Comparison of ENCODE assay signal across 13 cellular contexts in the genomic region with DNA sequence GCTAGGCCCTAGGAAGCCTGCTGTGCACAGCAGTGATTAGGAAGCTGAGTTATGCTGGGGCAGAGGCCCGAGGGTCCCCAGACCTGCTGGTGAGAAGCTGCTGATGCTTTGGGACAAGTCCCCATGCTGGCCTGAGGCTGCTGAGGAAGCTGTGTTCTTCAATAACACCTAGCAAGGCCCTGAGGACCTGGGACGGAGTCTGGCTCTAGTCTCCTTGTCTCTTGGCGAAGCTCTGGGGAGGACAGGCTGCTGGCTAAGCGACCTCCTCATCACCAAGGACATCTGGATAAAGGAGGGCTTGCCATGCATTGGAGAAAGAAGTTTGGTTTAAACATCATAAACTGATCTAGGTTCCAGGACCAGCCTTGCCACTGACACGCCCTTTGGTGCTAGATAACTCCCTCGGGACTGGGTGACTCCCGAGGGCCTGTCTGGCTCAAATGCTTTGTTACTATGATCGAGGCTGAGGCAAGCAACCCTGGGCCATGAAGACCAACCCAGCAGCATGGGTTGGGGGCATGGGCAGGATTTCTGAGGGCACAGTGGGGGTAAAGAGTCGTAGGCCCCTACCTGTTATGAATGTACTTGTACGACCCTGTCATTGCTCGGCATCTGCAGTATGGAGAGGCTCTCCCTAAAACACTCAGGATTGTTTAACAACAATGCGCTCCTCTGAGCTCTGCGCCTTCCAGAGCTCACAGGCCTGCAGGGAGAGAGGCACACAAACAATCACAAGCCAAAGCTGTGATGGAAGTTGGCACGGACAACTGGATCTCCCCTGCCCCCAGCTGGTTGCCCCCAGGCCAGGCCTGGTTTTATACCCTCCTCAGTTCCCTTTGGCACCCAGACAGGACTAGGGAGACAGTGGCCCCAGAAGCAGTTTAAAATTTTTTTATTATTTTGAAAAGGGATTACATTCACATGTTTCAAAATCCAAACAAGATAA.
DNase-seq lines count a peak whose midpoint lies in the region; ATAC-seq and TF ChIP-seq lines count a peak whose summit lies in the region.
"Had no signal": no experiment of that assay in that cellular context is flagged by ENCODE, and none has a peak within 500 bp of the region (broad histone marks: within the 10 kb centered on the region; RNA-seq: fewer than 3 reads in every experiment).

No MANE protein-coding gene starts in this region.

- H3K27me3 ChIP-seq in IMR-90 (ENCODE audit: control insufficient read depth, insufficient read depth, low read length) (peaks cover 29% of the 10 kb centered on the region), trophoblast cell (ENCODE audit: insufficient read depth, low read length) (no peaks in the 10 kb centered on the region)

- H3K9ac ChIP-seq in IMR-90 (ENCODE audit: low read depth, low read length): no peak overlapping the region
- H3K9ac ChIP-seq in SK-N-MC (ENCODE audit: insufficient read length): peak overlapping the region; percentile 38
- no peak overlapping the region for H3K9ac ChIP-seq in trophoblast cell (ENCODE audit: low read length)

- no peak overlapping the region for H4K8ac ChIP-seq in IMR-90 (ENCODE audit: low read depth in 2 of 2, low read length in 2 of 2)
- H4K8ac ChIP-seq in trophoblast cell (ENCODE audit: low read depth, low read length): no peak overlapping the region

- TF ChIP-seq POLR2A in IMR-90 (IDR thresholded peaks at IDR 0.05; ENCODE audit: low read depth, low read length): no peak

- H2AK9ac ChIP-seq in IMR-90 (replicated peaks; ENCODE audit: low read depth, low read length, poor library complexity): no peak overlapping the region

- ATAC-seq in IMR-90 (ENCODE audit: low read depth) (peak; percentile 10), GM19035 (IDR thresholded peaks at IDR 0.05; ENCODE audit: unreplicated experiment) (no peak), GM21529 (IDR thresholded peaks at IDR 0.05; ENCODE audit: unreplicated experiment) (no peak)

- H3K4me3 ChIP-seq in IMR-90 (ENCODE audit: insufficient read depth, low read depth, low read length): no peak overlapping the region
- no peak overlapping the region for H3K4me3 ChIP-seq in SK-N-MC
- H3K4me3 ChIP-seq in trophoblast cell (ENCODE audit: low read depth, low read length): no peak overlapping the region

- dilution Hi-C loops in IMR-90 (cut with HindIII; ENCODE audit: low sequenced_read_pairs, unreplicated experiment): no loop called here

- H2BK5ac ChIP-seq in IMR-90 (ENCODE audit: low read depth, low read length, poor library complexity, severe bottlenecking) (no peak overlapping the region), trophoblast cell (ENCODE audit: low read depth, low read length, poor library complexity) (no peak overlapping the region)

- no peak overlapping the region for H2AFZ ChIP-seq in IMR-90 (replicated peaks; ENCODE audit: low read length, poor library complexity)
- no peak overlapping the region for H2AFZ ChIP-seq in trophoblast cell (ENCODE audit: insufficient read depth, low read length, poor library complexity)

- H2BK120ac ChIP-seq in IMR-90 (ENCODE audit: low read depth, low read length): no peak overlapping the region
- H2BK120ac ChIP-seq in trophoblast cell (ENCODE audit: insufficient read depth, low read length, poor library complexity): peak overlapping the region; percentile 19

- H4K20me1 ChIP-seq in IMR-90 (ENCODE audit: insufficient read depth, low read length): no peaks in the 10 kb centered on the region

- H3K4me1 ChIP-seq in IMR-90 (ENCODE audit: control insufficient read depth, insufficient read depth, low read length) (peaks cover 6% of the 10 kb centered on the region; the same call in 1 of the 2 replicates), trophoblast cell (ENCODE audit: control insufficient read depth in 1 of 2, insufficient read depth in 2 of 2, low read length in 2 of 2) (peaks cover 15 to 16% of the 10 kb centered on the region in 2 experiments)
- H3K4me1 ChIP-seq: foreskin keratinocyte had no signal

- H2BK20ac ChIP-seq in IMR-90 (ENCODE audit: low read depth, low read length): no peak overlapping the region

- no peaks in the 10 kb centered on the region for H3K79me2 ChIP-seq in trophoblast cell (ENCODE audit: control insufficient read depth, insufficient read depth, low read length, poor library complexity)

- no peak overlapping the region for H4K12ac ChIP-seq in trophoblast cell (ENCODE audit: low read depth, low read length)

- no peak overlapping the region for H4K5ac ChIP-seq in IMR-90 (ENCODE audit: low read depth, low read length)

- H3K79me1 ChIP-seq in IMR-90 (ENCODE audit: low read depth in 1 of 2, low read length in 2 of 2): no peaks in the 10 kb centered on the region
- H3K79me1 ChIP-seq in trophoblast cell (ENCODE audit: low read length): peaks cover 4% of the 10 kb centered on the region

- H3K4me2 ChIP-seq in IMR-90 (ENCODE audit: low read depth, low read length) (no peak overlapping the region), trophoblast cell (ENCODE audit: low read length) (no peak overlapping the region)

- no peaks in the 10 kb centered on the region for H3K9me3 ChIP-seq in IMR-90 (ENCODE audit: control insufficient read depth, insufficient read depth, low read length)
- no peaks in the 10 kb centered on the region for H3K9me3 ChIP-seq in SK-N-MC (ENCODE audit: low read depth, low read length)
- H3K9me3 ChIP-seq in trophoblast cell (ENCODE audit: insufficient read depth, low read depth, low read length): peaks cover 2% of the 10 kb centered on the region

- H2AK5ac ChIP-seq in IMR-90 (ENCODE audit: low read depth, low read length): no peak overlapping the region
- no peak overlapping the region for H2AK5ac ChIP-seq in trophoblast cell (ENCODE audit: low read length)

- BruUV-seq in IMR-90 (replicated peaks; lab: Mats Ljungman, UMichigan): no TSS peak

- no peak overlapping the region for H3K4ac ChIP-seq in IMR-90 (ENCODE audit: low read depth, low read length)
- no peak overlapping the region for H3K4ac ChIP-seq in trophoblast cell (ENCODE audit: low read depth, low read length)

- H3K9me1 ChIP-seq in IMR-90 (ENCODE audit: insufficient read depth, low read length): no peaks in the 10 kb centered on the region

- no peak overlapping the region for H4K91ac ChIP-seq in IMR-90 (ENCODE audit: insufficient read depth, low read depth, low read length)
- H4K91ac ChIP-seq in trophoblast cell (ENCODE audit: low read depth, low read length): no peak overlapping the region

- H3K23ac ChIP-seq in IMR-90 (ENCODE audit: low read depth, low read length) (no peak overlapping the region), trophoblast cell (ENCODE audit: low read length) (no peak overlapping the region)

- POLR2A ChIA-PET in IMR-90 (lab: Charles Lee; ENCODE audit: unreplicated experiment): no interaction called here

- H3K18ac ChIP-seq in IMR-90 (ENCODE audit: low read depth, low read length) (no peak overlapping the region), trophoblast cell (ENCODE audit: low read length) (no peak overlapping the region)

- WGBS in IMR-90 (ENCODE audit: extremely low coverage in 2 of 2, insufficient read length in 1 of 2), 2 experiments: 96% methylated on average over 3 of the region's 14 CpGs; no CpG with 5 or more reads in 1 of the 2 experiments
- WGBS in trophoblast cell (ENCODE audit: extremely low coverage, insufficient coverage, insufficient read length): no CpG with 5 or more reads among the region's 14 CpGs

- H2BK12ac ChIP-seq in trophoblast cell (ENCODE audit: low read length): no peak overlapping the region

- TF ChIP-seq RAD21 in IMR-90 (IDR thresholded peaks at IDR 0.05; ENCODE audit: low read length): no peak

- in situ Hi-C loops in IMR-90 (cut with MboI; ENCODE audit: low sequenced_read_pairs): no loop called here

- intact Hi-C loops in IMR-90 (cut with micrococcal nuclease): no loop called here

- H3K56ac ChIP-seq in IMR-90 (ENCODE audit: extremely low read depth, insufficient read depth, low read length): no peak overlapping the region

- DNase-seq in IMR-90 (no peak), SK-N-MC (ENCODE audit: low read depth, low spot score) (no peak), globus pallidus (ENCODE audit: low spot score) (peak; percentile 61), trophoblast cell (no peak)
- no peak for DNase-seq in activated CD4-positive, alpha-beta T cell treated with anti-CD3 and anti-CD28 coated beads for 4 hours
- DNase-seq: activated CD8-positive, alpha-beta memory T cell treated with anti-CD3 and anti-CD28 coated beads for 24 hours; activated effector memory CD4-positive, alpha-beta T cell treated with Interleukin-2 at 50 U/mL for 16 hours; CD4-positive, alpha-beta memory T cell; foreskin keratinocyte; NCI-H187 treated with DMSO at 0.1 percent for 48 hours; stimulated activated CD4-positive, alpha-beta T cell treated with anti-CD3 and anti-CD28 coated beads, Interleukin-4, amount 100 ng/mL, for 1 hour had no signal

- TF ChIP-seq CTCF in IMR-90 (conservative IDR thresholded peaks at IDR 0.05; ENCODE audit: low read depth, low read length): no peak

- no peak overlapping the region for H2BK15ac ChIP-seq in IMR-90 (ENCODE audit: low read depth, low read length)

- H3K36me3 ChIP-seq in IMR-90 (ENCODE audit: control insufficient read depth, insufficient read depth, low read length) (no peaks in the 10 kb centered on the region), SK-N-MC (ENCODE audit: insufficient read depth, low read length) (no peaks in the 10 kb centered on the region), trophoblast cell (ENCODE audit: control insufficient read depth in 1 of 2, insufficient read depth in 2 of 2, low read length in 2 of 2) (no peaks in the 10 kb centered on the region)

- CTCF ChIA-PET in IMR-90 (lab: Yijun Ruan, JAX): no interaction called here

- no peak overlapping the region for H3K14ac ChIP-seq in IMR-90 (replicated peaks; ENCODE audit: low read depth, low read length)
- no peak overlapping the region for H3K14ac ChIP-seq in trophoblast cell (ENCODE audit: low read length)

- H3K27ac ChIP-seq in IMR-90 (ENCODE audit: insufficient read depth, low read length) (no peak overlapping the region), SK-N-MC (peak overlapping the region; percentile 87), trophoblast cell (ENCODE audit: low read depth, low read length) (no peak overlapping the region)
- H3K27ac ChIP-seq: foreskin keratinocyte had no signal

TF ChIP-seq in IMR-90, 13 proteins besides CTCF, POLR2A, EP300 and RAD21 (continues in another document):
- TF ChIP-seq MXI1 (IDR thresholded peaks at IDR 0.05; ENCODE audit: borderline replicate concordance, low read depth, low read length) (no peak), RCOR1 (IDR thresholded peaks at IDR 0.05; ENCODE audit: insufficient replicate concordance, low read length) (no peak), RFX5 (IDR thresholded peaks at IDR 0.05; ENCODE audit: low read depth, low read length) (no peak), SMC3 (IDR thresholded peaks at IDR 0.05; ENCODE audit: low read depth, low read length) (no peak), BHLHE40 (IDR thresholded peaks at IDR 0.05; ENCODE audit: low read depth, low read length) (no peak), MAZ (IDR thresholded peaks at IDR 0.05; ENCODE audit: borderline replicate concordance, low read depth, low read length) (no peak), MAFK (IDR thresholded peaks at IDR 0.05; ENCODE audit: low read depth, low read length) (no peak), FOS (IDR thresholded peaks at IDR 0.05; ENCODE audit: low read depth, low read length) (no peak), CHD1 (IDR thresholded peaks at IDR 0.05; ENCODE audit: low read depth, low read length) (no peak)
